In the genomic region with DNA sequence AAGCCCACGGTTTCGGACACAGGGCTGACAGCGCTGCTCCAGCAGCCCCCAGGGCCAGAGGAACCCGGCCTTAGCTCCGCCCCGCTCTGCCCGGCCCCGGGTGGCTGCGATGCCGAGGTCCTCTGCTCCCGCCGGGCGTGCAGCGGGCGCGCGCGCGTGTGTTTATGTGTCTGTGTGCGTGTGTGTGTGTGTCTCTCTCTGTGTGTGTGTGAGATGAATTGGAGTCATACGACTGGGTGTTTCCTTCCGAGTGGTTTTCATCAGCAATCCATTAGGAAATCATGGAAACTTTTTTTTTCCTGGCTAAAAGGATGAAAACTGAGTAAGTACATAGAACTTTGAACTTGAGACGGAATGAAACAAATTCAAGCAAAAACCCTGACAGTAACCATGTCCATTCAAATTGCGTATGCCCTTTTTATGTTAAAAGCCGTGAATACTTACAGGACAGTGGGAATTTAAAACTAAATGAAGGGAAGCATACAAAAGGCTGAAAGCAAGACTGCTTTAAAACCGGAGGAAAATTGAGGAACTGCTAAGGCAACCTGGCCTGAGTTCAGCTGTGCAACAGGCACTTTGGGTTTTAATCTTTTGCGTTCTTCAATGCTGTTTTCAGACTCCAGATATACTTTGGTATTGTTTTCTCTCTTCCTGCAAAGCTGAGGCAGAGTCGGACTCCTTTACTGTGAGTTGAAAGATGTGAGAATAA, we compare ENCODE assay signal across 8 cellular contexts. TPM values are rescaled to one million over a fixed set of nuclear protein-coding genes. Genes with fewer than 3 reads are reported as not detected.
DNase-seq lines count a peak whose midpoint lies in the region; ATAC-seq, FAIRE-seq and TF ChIP-seq lines count a peak whose summit lies in the region.

A gene (plus strand): TSS at position 121 of the 709 bp plus-strand sequence. CDS start 911 bp downstream, outside the sequence.

- no peaks in the 10 kb centered on the region for H3K9me2 ChIP-seq in hepatocyte (replicated peaks; ENCODE audit: insufficient read depth)

- peaks cover 24% of the 10 kb centered on the region for H3K79me2 ChIP-seq in hepatocyte

- 8% methylated on average over 28 of the region's 28 CpGs for WGBS in hepatocyte (ENCODE audit: low lambda C conversion rate, missing lambda C conversion rate)
- WGBS in psoas muscle, 3 donors: 0% methylated on average over 28 of the region's 28 CpGs

- H3K27ac ChIP-seq in BLaER1 (no peak within 1 kb of the TSS), hepatocyte (peak within 1 kb of the TSS; percentile 89), psoas muscle (peak within 1 kb of the TSS; percentile 94)

- H3K4me1 ChIP-seq in BLaER1 (peaks cover 30% of the 10 kb centered on the region), hepatocyte (ENCODE audit: insufficient read depth) (peaks cover 1% of the 10 kb centered on the region), psoas muscle (peaks cover 19% of the 10 kb centered on the region)

- intact Hi-C loops in psoas muscle (cut with DNase I): loop anchor here (5.0 kb wide), 2 partner anchors 36 to 119 kb away; a partner anchor contains a TSS

- H3K9me3 ChIP-seq in BLaER1: no peaks in the 10 kb centered on the region
- no peaks in the 10 kb centered on the region for H3K9me3 ChIP-seq in hepatocyte (ENCODE audit: low read depth)
- no peaks in the 10 kb centered on the region for H3K9me3 ChIP-seq in psoas muscle

- FAIRE-seq in GM19239 (lab: Jason Lieb, UNC): peak; percentile 60

- H3K4me3 ChIP-seq in BLaER1 (peak within 1 kb of the TSS; percentile 58), astrocyte of the spinal cord (ENCODE audit: low read depth, low read length) (peak within 1 kb of the TSS; percentile 58), hepatocyte (peak within 1 kb of the TSS; percentile 29), psoas muscle (peak within 1 kb of the TSS; percentile 75)

- H3K4me2 ChIP-seq in BLaER1 (peak within 1 kb of the TSS; percentile 92), hepatocyte (peak within 1 kb of the TSS; percentile 86)

- H2AFZ ChIP-seq in hepatocyte: peak within 1 kb of the TSS; percentile 43

- ATAC-seq in HG03442 (IDR thresholded peaks at IDR 0.05; ENCODE audit: unreplicated experiment): peak; percentile 39
- ATAC-seq in psoas muscle: peak; percentile 84 to 89 (median 86)
- no peak for ATAC-seq in HG02840 (IDR thresholded peaks at IDR 0.05; ENCODE audit: low FRiP score, unreplicated experiment)

- no peaks in the 10 kb centered on the region for H4K20me1 ChIP-seq in BLaER1
- H4K20me1 ChIP-seq in hepatocyte (ENCODE audit: insufficient read depth, poor library complexity, severe bottlenecking): no peaks in the 10 kb centered on the region

- in situ Hi-C loops in SK-MEL-5 (cut with HindIII; ENCODE audit: low pct_unique_long_range_greater_than_20kb, low sequenced_read_pairs) (no loop called here), astrocyte of the spinal cord (cut with HindIII; ENCODE audit: low sequenced_read_pairs) (no loop called here)

- H3K9ac ChIP-seq in BLaER1: no peak within 1 kb of the TSS; the same call in 1 of the 2 replicates

- H3K36me3 ChIP-seq in BLaER1 (no peaks in the 10 kb centered on the region), hepatocyte (replicated peaks; ENCODE audit: insufficient read depth, low read depth) (no peaks in the 10 kb centered on the region), psoas muscle (ENCODE audit: insufficient read depth in 1 of 2, low read depth in 1 of 2) (no peaks in the 10 kb centered on the region)

- DNase-seq in GM19239 (ENCODE audit: insufficient read length, low spot score) (no peak), SK-MEL-5 (ENCODE audit: low read depth, low spot score) (peak; percentile 61), astrocyte of the spinal cord (ENCODE audit: low read depth, low spot score) (peak; percentile 73), hepatocyte (ENCODE audit: low spot score) (peak; percentile 84), psoas muscle (peak; percentile 77 to 88)

- TF ChIP-seq CTCF in astrocyte of the spinal cord (IDR thresholded peaks at IDR 0.05; ENCODE audit: low read depth, low read length): no peak
- TF ChIP-seq CTCF in hepatocyte (IDR thresholded peaks at IDR 0.05; ENCODE audit: poor library complexity): no peak
- TF ChIP-seq CTCF in psoas muscle (IDR thresholded peaks at IDR 0.05): no peak

- H3K27me3 ChIP-seq in BLaER1 (peaks cover 28% of the 10 kb centered on the region), hepatocyte (no peaks in the 10 kb centered on the region), psoas muscle (ENCODE audit: insufficient read depth in 3 of 3, low read length in 2 of 3) (no peaks in the 10 kb centered on the region)

RNA-seq across cellular contexts. Expression of the gene that starts here (rescaled TPM):
- total RNA-seq in SK-MEL-5 (2014; rRNA removed; shearing (Covaris generic)): 4.9 and 6.2 TPM in 2 replicates
- 2.2 and 3.0 TPM in 2 replicates for polyA plus RNA-seq in SK-MEL-5 (2015; cell fraction: cytosol; rRNA removed)
- 1.8 and 2.5 TPM in 2 replicates for polyA plus RNA-seq in SK-MEL-5 (2015; cell fraction: nucleus; rRNA removed)
- total RNA-seq in hepatocyte (29.4 and 30.5 TPM in 2 replicates), psoas muscle (10 to 100 TPM; 12.0 to 39.2 (median 23.1) TPM)
- polyA plus RNA-seq in hepatocyte (8.1 and 10.1 TPM in 2 replicates), psoas muscle (10 to 100 TPM in 1 of 3 donors, 1 to 10 TPM in 1, under 1 TPM in 1; 0.90 to 11.7 (median 4.9) TPM)
